Comparison of ENCODE assay signal across 11 cellular contexts in the genomic region with DNA sequence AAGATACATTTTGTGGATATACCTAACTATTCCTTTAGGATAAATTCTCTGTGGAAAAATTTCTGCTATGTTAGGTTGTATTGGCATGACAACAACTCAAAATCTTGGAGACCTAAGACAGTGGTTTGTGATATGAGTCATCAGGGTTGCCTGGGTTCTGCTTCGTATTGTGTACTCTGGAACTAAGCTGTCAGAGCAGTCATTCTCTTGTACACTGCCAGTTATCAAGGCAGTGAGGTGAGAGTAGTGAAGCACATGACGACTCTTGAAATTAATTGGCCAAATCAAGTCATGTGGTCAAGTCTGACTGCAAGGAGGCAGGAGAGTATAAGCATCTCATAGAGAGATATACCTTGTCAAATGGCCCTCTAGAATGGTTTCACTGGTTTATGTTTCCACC.
A peak's percentile ranks its signal among the peaks of the same experiment; 100 is the strongest.
DNase-seq lines count a peak whose midpoint lies in the region; ATAC-seq, FAIRE-seq and TF ChIP-seq lines count a peak whose summit lies in the region.
"Had no signal": no experiment of that assay in that cellular context is flagged by ENCODE, and none has a peak within 500 bp of the region (broad histone marks: within the 10 kb centered on the region; RNA-seq: fewer than 3 reads in every experiment).

No MANE protein-coding gene starts in this region.

- H3K79me2 ChIP-seq in GM12878 (ENCODE audit: control insufficient read depth, insufficient read depth, low read length) = no peaks in the 10 kb centered on the region

- no peak for TF ChIP-seq RAD21 in GM12878 (IDR thresholded peaks at IDR 0.05; ENCODE audit: insufficient read depth, low read depth, low read length)

- intact Hi-C loops in MCF 10A (cut with micrococcal nuclease) = loop anchor here (2.0 kb wide), 1 partner anchor 54 kb away; no protein-coding TSS in a partner anchor
- intact Hi-C loops in breast epithelium (cut with DNase I; ENCODE audit: low total_unique reads) = no loop called here
- intact Hi-C loops in GM12878 (cut with micrococcal nuclease; ENCODE audit: unreplicated experiment) = no loop called here

- no peak for TF ChIP-seq EP300 in GM12878 (IDR thresholded peaks at IDR 0.05; ENCODE audit: borderline replicate concordance in 1 of 2, control insufficient read depth in 1 of 2, low read depth in 2 of 2, low read length in 2 of 2)

- H2AFZ ChIP-seq in GM12878 (ENCODE audit: control insufficient read depth, low read depth, low read length) = no peak overlapping the region

- H3K9me3 ChIP-seq in breast epithelium (no peaks in the 10 kb centered on the region), GM12878 (replicated peaks; ENCODE audit: control insufficient read depth, insufficient read depth, low read length) (no peaks in the 10 kb centered on the region), endodermal cell (ENCODE audit: control insufficient read depth, low read length) (no peaks in the 10 kb centered on the region)
- H3K9me3 ChIP-seq: neutrophil had no signal

- POLR2A ChIA-PET in MCF 10A (lab: Yijun Ruan, JAX) = no interaction called here
- POLR2A ChIA-PET in GM12878 (lab: Charles Lee) = no interaction called here

- H3K36me3 Mint-ChIP-seq in MCF 10A (ENCODE audit: insufficient read depth, unreplicated experiment) (no peaks in the 10 kb centered on the region), endodermal cell (ENCODE audit: low read depth) (no peaks in the 10 kb centered on the region)

- no peak overlapping the region for H3K4me2 ChIP-seq in GM12878 (ENCODE audit: control insufficient read depth, insufficient read depth)

- WGBS in GM12878 (ENCODE audit: insufficient coverage, insufficient replicate concordance, low lambda C conversion rate, missing lambda C conversion rate) = 3% methylated on average over 2 of the region's 2 CpGs
- WGBS in endodermal cell (ENCODE audit: insufficient coverage in 1 of 2, insufficient read length in 1 of 2), 2 experiments = 73 to 96% methylated on average over 2 of the region's 2 CpGs

- in situ Hi-C loops in GM12878 (cut with MboI) = no loop called here

- FAIRE-seq in GM12878 (lab: Jason Lieb, UNC) = no peak
- FAIRE-seq in urothelium cell line (lab: Jason Lieb, UNC) = peak; percentile 72

- no TSS peak for BruUV-seq in MCF 10A (replicated peaks; lab: Mats Ljungman, UMichigan)
- no TSS peak for BruUV-seq in GM12878 (replicated peaks; lab: Mats Ljungman, UMichigan)

- H3K36me3 ChIP-seq in breast epithelium = no peaks in the 10 kb centered on the region
- H3K36me3 ChIP-seq in GM12878 (ENCODE audit: control insufficient read depth in 2 of 2, insufficient read depth in 2 of 2, low read length in 1 of 2) = no peaks in the 10 kb centered on the region
- H3K36me3 ChIP-seq in endodermal cell (ENCODE audit: control insufficient read depth, insufficient read depth, low read length) = no peaks in the 10 kb centered on the region
- H3K36me3 ChIP-seq: neutrophil had no signal

- CTCF ChIA-PET in MCF 10A (lab: Yijun Ruan, JAX) (no interaction called here), GM12878 (lab: Yijun Ruan, JAX) (no interaction called here)

- H3K27ac Mint-ChIP-seq in MCF 10A (ENCODE audit: low read depth, unreplicated experiment) (peak overlapping the region; percentile 70), endodermal cell (no peak overlapping the region)

- H3K4me3 ChIP-seq in breast epithelium = no peak overlapping the region
- H3K4me3 ChIP-seq in GM12878 = no peak overlapping the region
- H3K4me3 ChIP-seq in endodermal cell (ENCODE audit: low read length) = no peak overlapping the region
- H3K4me3 ChIP-seq: SK-N-MC had no signal

- SMC1A ChIA-PET in GM12878 (lab: Charles Lee; ENCODE audit: uncharacterized antibody, unreplicated experiment) = no interaction called here

- H3K4me1 ChIP-seq in breast epithelium = no peaks in the 10 kb centered on the region
- no peaks in the 10 kb centered on the region for H3K4me1 ChIP-seq in GM12878 (ENCODE audit: control insufficient read depth, insufficient read depth, low read length)
- H3K4me1 ChIP-seq in endodermal cell (ENCODE audit: control insufficient read depth, insufficient read depth, low read length) = no peaks in the 10 kb centered on the region

- H3K27me3 ChIP-seq in breast epithelium (no peaks in the 10 kb centered on the region), GM12878 (replicated peaks in 1 of 2; ENCODE audit: control insufficient read depth in 2 of 2, insufficient read depth in 2 of 2, low read length in 1 of 2) (no peaks in the 10 kb centered on the region), endodermal cell (ENCODE audit: control insufficient read depth, insufficient read depth, low read length, poor library complexity, severe bottlenecking) (no peaks in the 10 kb centered on the region)
- H3K27me3 ChIP-seq: neutrophil had no signal

- peak; percentile 60 for DNase-seq in MCF 10A (ENCODE audit: unreplicated experiment)
- DNase-seq in breast epithelium (ENCODE audit: low spot score in 2 of 2) = no peak
- no peak for DNase-seq in GM12878 (ENCODE audit: low read depth, low spot score)
- DNase-seq in urothelium cell line (ENCODE audit: low spot score) = peak; percentile 48
- no peak for DNase-seq in endodermal cell
- DNase-seq in stimulated activated CD4-positive, alpha-beta T cell treated with anti-CD3 and anti-CD28 coated beads, Interleukin-4, amount 100 ng/mL, for 4 hours = no peak
- DNase-seq: KBM-7 had no signal

- H3K4me3 Mint-ChIP-seq in MCF 10A (ENCODE audit: unreplicated experiment) (no peak overlapping the region), endodermal cell (no peak overlapping the region)

- no peak overlapping the region for H3K27ac ChIP-seq in breast epithelium
- no peak overlapping the region for H3K27ac ChIP-seq in GM12878 (ENCODE audit: control insufficient read depth, insufficient read depth)
- no peak overlapping the region for H3K27ac ChIP-seq in endodermal cell (ENCODE audit: low read depth, low read length)
- H3K27ac ChIP-seq: neutrophil, SK-N-MC had no signal

- no peaks in the 10 kb centered on the region for H4K20me1 ChIP-seq in GM12878 (ENCODE audit: control insufficient read depth, insufficient read depth)

- RAD21 ChIA-PET in GM12878 (lab: Charles Lee; ENCODE audit: unreplicated experiment) = no interaction called here

- TF ChIP-seq POLR2A in breast epithelium (IDR thresholded peaks at IDR 0.05) (no peak), GM12878 (IDR thresholded peaks at IDR 0.05; ENCODE audit: low read depth, low read length) (no peak)

- TF ChIP-seq CTCF in MCF 10A (IDR thresholded peaks at IDR 0.05; ENCODE audit: unreplicated experiment) (no peak), breast epithelium (IDR thresholded peaks at IDR 0.05) (no peak), GM12878 (IDR thresholded peaks at IDR 0.05 in 2 of 3, conservative IDR thresholded peaks at IDR 0.05 in 1 of 3; ENCODE audit: control insufficient read depth in 2 of 3, extremely low read depth in 1 of 3, insufficient read depth in 1 of 3, low read depth in 3 of 3, low read length in 3 of 3) (no peak), endodermal cell (conservative IDR thresholded peaks at IDR 0.05) (no peak)

- H3K27me3 Mint-ChIP-seq in MCF 10A (ENCODE audit: insufficient read depth, unreplicated experiment) (no peaks in the 10 kb centered on the region), endodermal cell (ENCODE audit: insufficient read depth) (no peaks in the 10 kb centered on the region)

- ATAC-seq in HG03457 (IDR thresholded peaks at IDR 0.05; ENCODE audit: unreplicated experiment) (peak; percentile 65), GM12878 (peak; percentile 89), GM21381 (IDR thresholded peaks at IDR 0.05; ENCODE audit: unreplicated experiment) (no peak)

- no peak overlapping the region for H3K9ac ChIP-seq in GM12878 (ENCODE audit: control insufficient read depth, insufficient read depth, low read length)
- H3K9ac ChIP-seq in endodermal cell (ENCODE audit: extremely low read depth, low read length, poor library complexity, severe bottlenecking) = no peak overlapping the region

- peaks cover 5% of the 10 kb centered on the region for H3K4me1 Mint-ChIP-seq in MCF 10A (ENCODE audit: insufficient read depth, unreplicated experiment)
- no peaks in the 10 kb centered on the region for H3K4me1 Mint-ChIP-seq in endodermal cell

- H3K9me3 Mint-ChIP-seq in MCF 10A (ENCODE audit: unreplicated experiment) (no peaks in the 10 kb centered on the region), endodermal cell (peaks cover 1% of the 10 kb centered on the region)

TF ChIP-seq in GM12878, 131 proteins besides CTCF, POLR2A, EP300 and RAD21 (continues in another document):
- TF ChIP-seq ZBED1 (IDR thresholded peaks at IDR 0.05; ENCODE audit: borderline replicate concordance) = no peak
- TF ChIP-seq PML (IDR thresholded peaks at IDR 0.05; ENCODE audit: low read length) = no peak
- no peak for TF ChIP-seq MEF2A (IDR thresholded peaks at IDR 0.05; ENCODE audit: insufficient read depth, low read depth, low read length)
- TF ChIP-seq POU2F2 (IDR thresholded peaks at IDR 0.05; ENCODE audit: borderline replicate concordance, low read depth, low read length) = no peak
- TF ChIP-seq, protein P1, sequence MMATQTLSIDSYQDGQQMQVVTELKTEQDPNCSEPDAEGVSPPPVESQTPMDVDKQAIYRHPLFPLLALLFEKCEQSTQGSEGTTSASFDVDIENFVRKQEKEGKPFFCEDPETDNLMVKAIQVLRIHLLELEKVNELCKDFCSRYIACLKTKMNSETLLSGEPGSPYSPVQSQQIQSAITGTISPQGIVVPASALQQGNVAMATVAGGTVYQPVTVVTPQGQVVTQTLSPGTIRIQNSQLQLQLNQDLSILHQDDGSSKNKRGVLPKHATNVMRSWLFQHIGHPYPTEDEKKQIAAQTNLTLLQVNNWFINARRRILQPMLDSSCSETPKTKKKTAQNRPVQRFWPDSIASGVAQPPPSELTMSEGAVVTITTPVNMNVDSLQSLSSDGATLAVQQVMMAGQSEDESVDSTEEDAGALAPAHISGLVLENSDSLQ (IDR thresholded peaks at IDR 0.05) = peak; percentile 32; the same call in 1 of the 2 replicates
- TF ChIP-seq HDGF (IDR thresholded peaks at IDR 0.05) = no peak
- TF ChIP-seq, protein P2, sequence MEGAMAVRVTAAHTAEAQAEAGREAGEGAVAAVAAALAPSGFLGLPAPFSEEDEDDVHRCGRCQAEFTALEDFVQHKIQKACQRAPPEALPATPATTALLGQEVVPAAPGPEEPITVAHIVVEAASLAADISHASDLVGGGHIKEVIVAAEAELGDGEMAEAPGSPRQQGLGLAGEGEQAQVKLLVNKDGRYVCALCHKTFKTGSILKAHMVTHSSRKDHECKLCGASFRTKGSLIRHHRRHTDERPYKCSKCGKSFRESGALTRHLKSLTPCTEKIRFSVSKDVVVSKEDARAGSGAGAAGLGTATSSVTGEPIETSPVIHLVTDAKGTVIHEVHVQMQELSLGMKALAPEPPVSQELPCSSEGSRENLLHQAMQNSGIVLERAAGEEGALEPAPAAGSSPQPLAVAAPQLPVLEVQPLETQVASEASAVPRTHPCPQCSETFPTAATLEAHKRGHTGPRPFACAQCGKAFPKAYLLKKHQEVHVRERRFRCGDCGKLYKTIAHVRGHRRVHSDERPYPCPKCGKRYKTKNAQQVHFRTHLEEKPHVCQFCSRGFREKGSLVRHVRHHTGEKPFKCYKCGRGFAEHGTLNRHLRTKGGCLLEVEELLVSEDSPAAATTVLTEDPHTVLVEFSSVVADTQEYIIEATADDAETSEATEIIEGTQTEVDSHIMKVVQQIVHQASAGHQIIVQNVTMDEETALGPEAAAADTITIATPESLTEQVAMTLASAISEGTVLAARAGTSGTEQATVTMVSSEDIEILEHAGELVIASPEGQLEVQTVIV (IDR thresholded peaks at IDR 0.05; ENCODE audit: borderline replicate concordance, partially characterized antibody) = no peak

Comparison
In these comparisons a context has a peak if more than half of its experiments do, and no peak if none do; other contexts are left out.
1. DNase-seq: peak in MCF 10A (single experiment) and urothelium cell line (single experiment); none in breast epithelium (0 of 2), GM12878 (single experiment), endodermal cell (single experiment) and stimulated activated CD4-positive, alpha-beta T cell treated with anti-CD3 and anti-CD28 coated beads, Interleukin-4, amount 100 ng/mL, for 4 hours (0 of 2).